ENCODE assay signal across 27 cellular contexts in genomic region chr5:157608972-157609565, GRCh38. TPM values are rescaled to one million over a fixed set of nuclear protein-coding genes. Genes with fewer than 3 reads are reported as not detected.
A peak's percentile ranks its signal among the peaks of the same experiment; 100 is the strongest.
DNase-seq lines count a peak whose midpoint lies in the region; ATAC-seq and TF ChIP-seq lines count a peak whose summit lies in the region.
"Had no signal": no experiment of that assay in that cellular context is flagged by ENCODE, and none has a peak within 500 bp of the region (broad histone marks: within the 10 kb centered on the region; RNA-seq: fewer than 3 reads in every experiment).

No MANE protein-coding gene starts in this region.

- no peak overlapping the region for H3K4me3 ChIP-seq in DND-41 (ENCODE audit: low read depth in 1 of 2, low read length in 2 of 2)
- H3K4me3 ChIP-seq in HCT116 (replicated peaks in 1 of 2; ENCODE audit: low read depth in 1 of 2, low read length in 2 of 2), result no peak overlapping the region
- H3K4me3 ChIP-seq in osteoblast (ENCODE audit: insufficient read depth, low read length), result no peak overlapping the region
- H3K4me3 ChIP-seq: heart left ventricle, MG63, ovary, upper lobe of right lung had no signal

- no peak overlapping the region for H3K4me2 ChIP-seq in DND-41 (ENCODE audit: insufficient read depth, low read length)
- H3K4me2 ChIP-seq in HCT116 (ENCODE audit: low read length), result no peak overlapping the region
- H3K4me2 ChIP-seq in osteoblast (ENCODE audit: insufficient read depth, low read length), result no peak overlapping the region

- RAD21 ChIA-PET in HCT116 (lab: Charles Lee; ENCODE audit: low non-redundant PET in 1 of 2, low total read pairs in 2 of 2, uncharacterized antibody in 2 of 2, unreplicated experiment in 2 of 2), result no interaction called here

- H4K20me1 ChIP-seq in DND-41 (ENCODE audit: insufficient read depth, low read length) (no peaks in the 10 kb centered on the region), HCT116 (ENCODE audit: insufficient read depth) (no peaks in the 10 kb centered on the region), osteoblast (ENCODE audit: insufficient read depth, low read length) (no peaks in the 10 kb centered on the region)

- DNase-seq in DND-41 (no peak), HCT116 (ENCODE audit: low read depth, low spot score) (no peak), osteoblast (ENCODE audit: insufficient read length, low spot score, missing footprints) (peak; percentile 22), nucleus accumbens (lab: John Stamatoyannopoulos, UW) (no peak)
- DNase-seq in activated T-helper 2 cell treated with anti-CD3 and anti-CD28 coated beads, Interferon-gamma antibody, Interleukin-2, Interleukin-4, amounts not matched to agents 10 μg/mL and 5 μg/mL and 100 μg/mL, durations not matched to agents 14 hours and 24 hours and 36 hours (ENCODE audit: low spot score), result no peak
- no peak for DNase-seq in activated CD4-positive, CD25-positive, alpha-beta regulatory T cell (lab: John Stamatoyannopoulos, UW)
- DNase-seq: activated CD4-positive, alpha-beta T cell treated with anti-CD3 and anti-CD28 coated beads for 1 hour; activated CD8-positive, alpha-beta memory T cell treated with anti-CD3 and anti-CD28 coated beads, Interleukin-2, amount 10 ng/mL, durations not matched to agents 7 days and 5 days; activated effector memory CD4-positive, alpha-beta T cell treated with Interleukin-2 at 50 U/mL for 16 hours; anterior cingulate cortex; Calu3; heart left ventricle; immature natural killer cell; MG63; NCI-H1436 treated with DMSO at 0.1 percent for 48 hours; NCI-H69; ovary; right cardiac atrium; SHP77 treated with DMSO at 0.1 percent for 48 hours; stimulated activated naive CD4-positive, alpha-beta T cell; T-helper 9 cell; upper lobe of right lung had no signal

- CTCF ChIA-PET in HCT116 (lab: Charles Lee), result no interaction called here

- no peaks in the 10 kb centered on the region for H3K27me3 ChIP-seq in DND-41 (ENCODE audit: insufficient read depth, low read length, poor library complexity)
- H3K27me3 ChIP-seq in HCT116 (ENCODE audit: insufficient read depth, low read length), result no peaks in the 10 kb centered on the region
- no peaks in the 10 kb centered on the region for H3K27me3 ChIP-seq in osteoblast (ENCODE audit: insufficient read depth, low read length)
- H3K27me3 ChIP-seq: heart left ventricle, MG63, ovary, upper lobe of right lung had no signal

- H3K27ac ChIP-seq in DND-41 (ENCODE audit: low read length), result peak overlapping the region; percentile 94
- no peak overlapping the region for H3K27ac ChIP-seq in HCT116 (ENCODE audit: low read depth, low read length)
- no peak overlapping the region for H3K27ac ChIP-seq in osteoblast (ENCODE audit: low read depth, low read length)
- H3K27ac ChIP-seq: heart left ventricle, ovary, upper lobe of right lung had no signal

- no peak for TF ChIP-seq POLR2A in HCT116 (IDR thresholded peaks at IDR 0.05; ENCODE audit: borderline replicate concordance, extremely low read depth, insufficient read depth, insufficient read length)

- intact Hi-C loops in HCT116 (cut with micrococcal nuclease), result no loop called here
- intact Hi-C loops in activated T-helper 2 cell treated with anti-CD3 and anti-CD28 coated beads, Interferon-gamma antibody, Interleukin-2, Interleukin-4, amounts not matched to agents 10 μg/mL and 5 μg/mL and 100 μg/mL, durations not matched to agents 14 hours and 24 hours and 36 hours (cut with micrococcal nuclease), result loop anchor here (2.0 to 10.0 kb wide), 2 partner anchors 14 to 1796 kb away; no protein-coding TSS in a partner anchor

- peaks cover 8% of the 10 kb centered on the region for H3K36me3 Mint-ChIP-seq in activated T-helper 2 cell treated with anti-CD3 and anti-CD28 coated beads, Interferon-gamma antibody, Interleukin-2, Interleukin-4, amounts not matched to agents 10 μg/mL and 5 μg/mL and 100 μg/mL, durations not matched to agents 14 hours and 24 hours and 36 hours (ENCODE audit: low read depth)
- H3K36me3 Mint-ChIP-seq: immature natural killer cell had no signal

- no peak for ATAC-seq in DND-41 (ENCODE audit: insufficient read depth, low read depth)
- ATAC-seq in HCT116, result no peak
- ATAC-seq in GM21390 (IDR thresholded peaks at IDR 0.05; ENCODE audit: unreplicated experiment), result no peak
- ATAC-seq: activated CD8-positive, alpha-beta memory T cell treated with anti-CD3 and anti-CD28 coated beads, Interleukin-2, amount 10 ng/mL, durations not matched to agents 7 days and 5 days; heart left ventricle; HepG2; right cardiac atrium; upper lobe of right lung had no signal

- no TSS peak for BruUV-seq in HCT116 (replicated peaks; lab: Mats Ljungman, UMichigan)

- POLR2A ChIA-PET in HCT116 (lab: Charles Lee), result no interaction called here

- H3K79me2 ChIP-seq in DND-41 (ENCODE audit: insufficient read depth, low read length) (no peaks in the 10 kb centered on the region), HCT116 (ENCODE audit: insufficient read depth, low read length) (no peaks in the 10 kb centered on the region), osteoblast (ENCODE audit: insufficient read depth, low read length) (no peaks in the 10 kb centered on the region)

- TF ChIP-seq RAD21 in HCT116 (IDR thresholded peaks at IDR 0.05; ENCODE audit: low read depth), result no peak

- H3K36me3 ChIP-seq in DND-41 (ENCODE audit: insufficient read depth, low read length) (no peaks in the 10 kb centered on the region), HCT116 (ENCODE audit: control insufficient read depth in 1 of 2, insufficient read depth in 2 of 2, low read length in 2 of 2) (no peaks in the 10 kb centered on the region), osteoblast (ENCODE audit: insufficient read depth, low read length) (no peaks in the 10 kb centered on the region)
- H3K36me3 ChIP-seq: heart left ventricle, MG63, ovary, upper lobe of right lung had no signal

- H3K4me1 Mint-ChIP-seq in activated T-helper 2 cell treated with anti-CD3 and anti-CD28 coated beads, Interferon-gamma antibody, Interleukin-2, Interleukin-4, amounts not matched to agents 10 μg/mL and 5 μg/mL and 100 μg/mL, durations not matched to agents 14 hours and 24 hours and 36 hours (ENCODE audit: low read depth), result peaks cover 69% of the 10 kb centered on the region

- H2AFZ ChIP-seq in DND-41 (ENCODE audit: low read depth, low read length) (no peak overlapping the region), HCT116 (ENCODE audit: low read depth, low read length, poor library complexity, severe bottlenecking) (peak overlapping the region; percentile 17), osteoblast (ENCODE audit: low read length) (peak overlapping the region; percentile 64)

- no peaks in the 10 kb centered on the region for H3K9me3 Mint-ChIP-seq in activated T-helper 2 cell treated with anti-CD3 and anti-CD28 coated beads, Interferon-gamma antibody, Interleukin-2, Interleukin-4, amounts not matched to agents 10 μg/mL and 5 μg/mL and 100 μg/mL, durations not matched to agents 14 hours and 24 hours and 36 hours
- H3K9me3 Mint-ChIP-seq: immature natural killer cell had no signal

- no peak overlapping the region for H3K4me3 Mint-ChIP-seq in activated T-helper 2 cell treated with anti-CD3 and anti-CD28 coated beads, Interferon-gamma antibody, Interleukin-2, Interleukin-4, amounts not matched to agents 10 μg/mL and 5 μg/mL and 100 μg/mL, durations not matched to agents 14 hours and 24 hours and 36 hours (ENCODE audit: low read depth)
- H3K4me3 Mint-ChIP-seq: activated CD8-positive, alpha-beta memory T cell treated with anti-CD3 and anti-CD28 coated beads, Interleukin-2, amount 10 ng/mL, durations not matched to agents 7 days and 5 days; B cell had no signal

- H3K9me3 ChIP-seq in DND-41 (ENCODE audit: insufficient read depth, low read length, severe bottlenecking), result no peaks in the 10 kb centered on the region
- H3K9me3 ChIP-seq in HCT116 (ENCODE audit: control insufficient read depth in 1 of 2, insufficient read depth in 1 of 2, low read depth in 1 of 2, low read length in 2 of 2), result no peaks in the 10 kb centered on the region
- no peaks in the 10 kb centered on the region for H3K9me3 ChIP-seq in osteoblast (ENCODE audit: low read depth, low read length)
- H3K9me3 ChIP-seq: heart left ventricle, MG63, ovary, upper lobe of right lung had no signal

- H3K4me1 ChIP-seq in DND-41 (ENCODE audit: insufficient read depth, low read length) (peaks cover 45% of the 10 kb centered on the region), HCT116 (ENCODE audit: control insufficient read depth in 1 of 2, insufficient read depth in 2 of 2, low read length in 2 of 2) (peaks cover 26 to 64% of the 10 kb centered on the region in 2 experiments), osteoblast (ENCODE audit: insufficient read depth, low read length) (peaks cover 17% of the 10 kb centered on the region)
- H3K4me1 ChIP-seq: upper lobe of right lung had no signal

- no peaks in the 10 kb centered on the region for H3K9me2 ChIP-seq in HCT116 (ENCODE audit: insufficient read depth)

- no peaks in the 10 kb centered on the region for H3K27me3 Mint-ChIP-seq in activated T-helper 2 cell treated with anti-CD3 and anti-CD28 coated beads, Interferon-gamma antibody, Interleukin-2, Interleukin-4, amounts not matched to agents 10 μg/mL and 5 μg/mL and 100 μg/mL, durations not matched to agents 14 hours and 24 hours and 36 hours (ENCODE audit: low read depth)
- H3K27me3 Mint-ChIP-seq: activated CD8-positive, alpha-beta memory T cell treated with anti-CD3 and anti-CD28 coated beads, Interleukin-2, amount 10 ng/mL, durations not matched to agents 7 days and 5 days; B cell had no signal

- peak overlapping the region; percentile 29 for H3K27ac Mint-ChIP-seq in activated T-helper 2 cell treated with anti-CD3 and anti-CD28 coated beads, Interferon-gamma antibody, Interleukin-2, Interleukin-4, amounts not matched to agents 10 μg/mL and 5 μg/mL and 100 μg/mL, durations not matched to agents 14 hours and 24 hours and 36 hours
- H3K27ac Mint-ChIP-seq: B cell had no signal

- TF ChIP-seq CTCF in DND-41 (IDR thresholded peaks at IDR 0.05; ENCODE audit: borderline replicate concordance, extremely low read depth, low read length, poor library complexity, severe bottlenecking) (no peak), HCT116 (IDR thresholded peaks at IDR 0.05 in 2 of 3, conservative IDR thresholded peaks at IDR 0.05 in 1 of 3; ENCODE audit: borderline replicate concordance in 1 of 3, insufficient read depth in 1 of 3, low read depth in 2 of 3, low read length in 2 of 3) (no peak), osteoblast (IDR thresholded peaks at IDR 0.05; ENCODE audit: extremely low read depth, low read depth, low read length) (no peak)

- H3K9ac ChIP-seq in DND-41 (ENCODE audit: low read depth, low read length) (no peak overlapping the region), HCT116 (ENCODE audit: low read length) (no peak overlapping the region)

RNA-seq across cellular contexts. Expression of gene ADAM19, which starts 33.5 kb away (rescaled TPM):
- total RNA-seq in HCT116 (2021; ENCODE audit: unreplicated experiment) (77.3 TPM), osteoblast (12.1 and 14.5 TPM in 2 replicates)
- 56.0 and 74.0 TPM in 2 replicates for polyA plus RNA-seq in HCT116 (2012)
- 229 and 237 TPM in 2 replicates for total RNA-seq in activated T-helper 2 cell treated with anti-CD3 and anti-CD28 coated beads, Interferon-gamma antibody, Interleukin-2, Interleukin-4, amounts not matched to agents 10 μg/mL and 5 μg/mL and 100 μg/mL, durations not matched to agents 14 hours and 24 hours and 36 hours

RNA-seq across cellular contexts. Expression of gene SOX30, which starts 43.2 kb away (rescaled TPM):
- total RNA-seq in HCT116 (2021; ENCODE audit: unreplicated experiment), result 0.27 TPM
- polyA plus RNA-seq in HCT116 (2012), result 0.10 and 0.44 TPM in 2 replicates
- total RNA-seq in activated T-helper 2 cell treated with anti-CD3 and anti-CD28 coated beads, Interferon-gamma antibody, Interleukin-2, Interleukin-4, amounts not matched to agents 10 μg/mL and 5 μg/mL and 100 μg/mL, durations not matched to agents 14 hours and 24 hours and 36 hours, result 0.11 TPM in 2 replicates
- total RNA-seq in osteoblast, result under 0.01 TPM in 2 replicates
- total RNA-seq: G401, H4, HepG2 had no signal
